In genomic region chr10:82969405-82969804, GRCh38 we compare ENCODE assay signal across 11 cellular contexts.
A peak's percentile ranks its signal among the peaks of the same experiment; 100 is the strongest.
DNase-seq lines count a peak whose midpoint lies in the region; ATAC-seq and TF ChIP-seq lines count a peak whose summit lies in the region.
"Had no signal": no experiment of that assay in that cellular context is flagged by ENCODE, and none has a peak within 500 bp of the region (broad histone marks: within the 10 kb centered on the region; RNA-seq: fewer than 3 reads in every experiment).

No MANE protein-coding gene starts in this region.

- no peaks in the 10 kb centered on the region for H3K4me1 ChIP-seq in A673 (ENCODE audit: insufficient read depth, low read length, poor library complexity, severe bottlenecking)

- peak; percentile 7 for DNase-seq in A673 (ENCODE audit: low spot score)
- DNase-seq in SK-MEL-5 (ENCODE audit: low read depth, low spot score): peak; percentile 50
- DNase-seq in glomerular visceral epithelial cell (ENCODE audit: extremely low spot score): peak; percentile 11
- no peak for DNase-seq in medulla oblongata (ENCODE audit: extremely low spot score)
- DNase-seq in HK-2 (ENCODE audit: unreplicated experiment): no peak
- DNase-seq: NCI-H1436 treated with DMSO at 0.1 percent for 48 hours had no signal

- intact Hi-C loops in A673 (cut with micrococcal nuclease; ENCODE audit: unreplicated experiment): no loop called here

- BruUV-seq in A673 (replicated peaks; lab: Mats Ljungman, UMichigan): no TSS peak

- no peaks in the 10 kb centered on the region for H3K9me3 ChIP-seq in A673 (ENCODE audit: low read depth, low read length, poor library complexity, severe bottlenecking)

- no peaks in the 10 kb centered on the region for H3K27me3 ChIP-seq in A673 (replicated peaks; ENCODE audit: insufficient read depth, low read depth, low read length, poor library complexity)

- CTCF ChIA-PET in A673 (lab: Charles Lee): no interaction called here

- in situ Hi-C loops in SK-MEL-5 (cut with HindIII; ENCODE audit: low pct_unique_long_range_greater_than_20kb, low sequenced_read_pairs): no loop called here

- no peak overlapping the region for H3K4me3 ChIP-seq in A673 (ENCODE audit: low read depth, low read length, poor library complexity, severe bottlenecking)
- H3K4me3 ChIP-seq: lung had no signal

- no peak for ATAC-seq in HG03342 (IDR thresholded peaks at IDR 0.05; ENCODE audit: unreplicated experiment)
- ATAC-seq in GM18861 (IDR thresholded peaks at IDR 0.05; ENCODE audit: unreplicated experiment): no peak
- ATAC-seq: WTC11 had no signal

- H3K27ac ChIP-seq in A673 (ENCODE audit: low read depth, low read length, poor library complexity, severe bottlenecking): no peak overlapping the region

- POLR2A ChIA-PET in A673 (lab: Charles Lee; ENCODE audit: low non-redundant PET): no interaction called here

- TF ChIP-seq CTCF in A673 (conservative IDR thresholded peaks at IDR 0.05; ENCODE audit: low read depth, low read length): peak; percentile 37; the same call in 1 of the 2 replicates
- TF ChIP-seq CTCF in GM12874 (IDR thresholded peaks at IDR 0.05; ENCODE audit: insufficient read depth, low read depth, low read length): peak; percentile 20; the same call in 1 of the 2 replicates

- no peaks in the 10 kb centered on the region for H3K36me3 ChIP-seq in A673 (ENCODE audit: insufficient read depth, low read length, poor library complexity, severe bottlenecking)

Comparison
In these comparisons a context has a peak if more than half of its experiments do, and no peak if none do; other contexts are left out.
1. DNase-seq: peak in A673 (single experiment), SK-MEL-5 (single experiment) and glomerular visceral epithelial cell (single experiment); none in medulla oblongata (single experiment) and HK-2 (single experiment).